18 cellular contexts compared by ENCODE assay signal in the genomic region with DNA sequence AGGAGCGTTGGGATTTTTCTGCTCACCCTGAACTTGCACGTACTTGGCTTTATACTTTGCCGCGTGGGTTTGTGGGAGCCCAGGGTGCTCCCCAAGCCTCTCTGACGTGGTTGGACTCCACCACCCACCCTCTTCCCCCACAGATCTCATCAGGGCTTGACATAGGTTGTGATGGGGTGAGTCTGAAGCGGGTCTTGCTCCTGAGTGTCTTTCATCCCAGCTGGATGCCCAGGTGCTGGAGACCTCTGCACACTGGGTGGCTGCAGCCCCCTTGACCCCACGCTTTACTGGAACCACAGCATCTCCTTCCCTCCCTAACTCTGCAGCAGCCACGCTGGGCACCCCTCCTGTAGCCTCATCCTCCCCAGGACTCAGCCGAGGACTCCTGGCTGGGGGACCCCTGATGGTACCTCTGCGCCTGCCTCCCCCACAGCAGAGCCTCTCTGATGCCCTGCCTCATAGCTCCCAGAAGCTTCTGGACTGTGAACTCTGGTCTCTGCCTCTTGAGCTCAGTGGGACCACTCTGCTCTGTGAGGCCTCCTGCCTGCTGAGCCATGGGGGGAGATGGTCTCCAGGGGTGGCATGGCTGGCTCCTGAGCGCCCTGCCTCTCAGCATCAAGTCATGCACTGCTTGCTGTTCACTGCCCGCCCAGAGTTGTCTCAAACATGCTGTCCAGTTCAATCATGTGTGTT. TPM values are rescaled to one million over a fixed set of nuclear protein-coding genes. Genes with fewer than 3 reads are reported as not detected.
DNase-seq lines count a peak whose midpoint lies in the region; ATAC-seq and TF ChIP-seq lines count a peak whose summit lies in the region.
"Had no signal": no experiment of that assay in that cellular context is flagged by ENCODE, and none has a peak within 500 bp of the region (broad histone marks: within the 10 kb centered on the region; RNA-seq: fewer than 3 reads in every experiment).

No MANE protein-coding gene starts in this region.

- ATAC-seq in GM18511 (IDR thresholded peaks at IDR 0.05; ENCODE audit: unreplicated experiment): no peak

- H3K36me3 ChIP-seq in colonic mucosa: no peaks in the 10 kb centered on the region
- H3K36me3 ChIP-seq: cardiac muscle cell, SJSA1, upper lobe of left lung had no signal

- no peak for DNase-seq in activated CD4-positive, alpha-beta T cell treated with anti-CD3 and anti-CD28 coated beads, Interleukin-2, amount 10 ng/mL, durations not matched to agents 24 days and 14 days
- no peak for DNase-seq in activated CD4-positive, alpha-beta T cell treated with anti-CD3 and anti-CD28 coated beads, Interleukin-2, amount 50 U/mL, for 1 hour
- DNase-seq in HFFc6 (no peak), colonic mucosa (peak; percentile 13), progenitor cell of endocrine pancreas (ENCODE audit: low spot score, unreplicated experiment) (no peak), middle frontal gyrus (ENCODE audit: extremely low spot score, low spot score) (no peak), SW480 (ENCODE audit: low spot score) (no peak)
- DNase-seq: C1 segment of cervical spinal cord; DMS53; effector memory CD4-positive, alpha-beta T cell; midbrain; NCI-H2081; NCI-H524 treated with DMSO at 0.1 percent for 48 hours; occipital lobe had no signal

- TF ChIP-seq CTCF in HFFc6 (IDR thresholded peaks at IDR 0.05) (no peak), colonic mucosa (IDR thresholded peaks at IDR 0.05) (no peak), progenitor cell of endocrine pancreas (IDR thresholded peaks at IDR 0.05; ENCODE audit: unreplicated experiment) (no peak)

- no peak overlapping the region for H3K27ac ChIP-seq in colonic mucosa
- H3K27ac ChIP-seq: cardiac muscle cell, SJSA1, upper lobe of left lung had no signal

- peak overlapping the region; percentile 96 for H3K27ac Mint-ChIP-seq in activated CD4-positive, alpha-beta T cell treated with anti-CD3 and anti-CD28 coated beads, Interleukin-2, amount 10 ng/mL, durations not matched to agents 24 days and 14 days
- H3K27ac Mint-ChIP-seq in HFFc6 (peak overlapping the region; percentile 58; the same call in 1 of the 2 replicates), progenitor cell of endocrine pancreas (peak overlapping the region; percentile 90)

- no peak overlapping the region for H3K4me3 ChIP-seq in colonic mucosa
- H3K4me3 ChIP-seq: cardiac muscle cell, SJSA1, upper lobe of left lung had no signal

- no peaks in the 10 kb centered on the region for H3K27me3 Mint-ChIP-seq in activated CD4-positive, alpha-beta T cell treated with anti-CD3 and anti-CD28 coated beads, Interleukin-2, amount 10 ng/mL, durations not matched to agents 24 days and 14 days
- H3K27me3 Mint-ChIP-seq in HFFc6 (ENCODE audit: insufficient read depth) (no peaks in the 10 kb centered on the region), progenitor cell of endocrine pancreas (peaks cover 3% of the 10 kb centered on the region)

- H3K4me1 Mint-ChIP-seq in activated CD4-positive, alpha-beta T cell treated with anti-CD3 and anti-CD28 coated beads, Interleukin-2, amount 10 ng/mL, durations not matched to agents 24 days and 14 days: peaks cover 43% of the 10 kb centered on the region
- H3K4me1 Mint-ChIP-seq in HFFc6 (ENCODE audit: low read depth) (peaks cover 64% of the 10 kb centered on the region), progenitor cell of endocrine pancreas (ENCODE audit: low read depth) (peaks cover 12% of the 10 kb centered on the region)

- H3K4me1 ChIP-seq in colonic mucosa: peaks cover 6% of the 10 kb centered on the region

- H3K36me3 Mint-ChIP-seq in activated CD4-positive, alpha-beta T cell treated with anti-CD3 and anti-CD28 coated beads, Interleukin-2, amount 10 ng/mL, durations not matched to agents 24 days and 14 days (ENCODE audit: low read depth): peaks cover 12% of the 10 kb centered on the region
- H3K36me3 Mint-ChIP-seq in HFFc6 (ENCODE audit: low read depth) (peaks cover 74% of the 10 kb centered on the region), progenitor cell of endocrine pancreas (ENCODE audit: insufficient read depth) (peaks cover 2% of the 10 kb centered on the region)

- H3K4me3 Mint-ChIP-seq in activated CD4-positive, alpha-beta T cell treated with anti-CD3 and anti-CD28 coated beads, Interleukin-2, amount 10 ng/mL, durations not matched to agents 24 days and 14 days: peak overlapping the region; percentile 41
- H3K4me3 Mint-ChIP-seq in HFFc6 (no peak overlapping the region), progenitor cell of endocrine pancreas (ENCODE audit: low read depth) (no peak overlapping the region)

- H3K27me3 ChIP-seq in colonic mucosa: no peaks in the 10 kb centered on the region
- H3K27me3 ChIP-seq: cardiac muscle cell, SJSA1, upper lobe of left lung had no signal

- H3K9ac ChIP-seq in colonic mucosa (ENCODE audit: low read depth in 2 of 2, low read length in 2 of 2): no peak overlapping the region

- no peaks in the 10 kb centered on the region for H3K9me3 ChIP-seq in colonic mucosa
- H3K9me3 ChIP-seq: upper lobe of left lung had no signal

- intact Hi-C loops in activated CD4-positive, alpha-beta T cell treated with anti-CD3 and anti-CD28 coated beads, Interleukin-2, amount 10 ng/mL, durations not matched to agents 24 days and 14 days (cut with micrococcal nuclease): loop anchor here (5.0 to 10.0 kb wide), 2 partner anchors 214 to 218 kb away; no protein-coding TSS in a partner anchor
- intact Hi-C loops in colonic mucosa (cut with DNase I): no loop called here

- H3K9me3 Mint-ChIP-seq in activated CD4-positive, alpha-beta T cell treated with anti-CD3 and anti-CD28 coated beads, Interleukin-2, amount 10 ng/mL, durations not matched to agents 24 days and 14 days: peaks cover 16% of the 10 kb centered on the region
- H3K9me3 Mint-ChIP-seq in HFFc6 (peaks cover 5% of the 10 kb centered on the region), progenitor cell of endocrine pancreas (ENCODE audit: low read depth) (peaks cover 7% of the 10 kb centered on the region)

RNA-seq across cellular contexts. Expression of a gene that starts 45.2 kb away (rescaled TPM):
- 0.21 and 0.83 TPM in 2 replicates for total RNA-seq in activated CD4-positive, alpha-beta T cell treated with anti-CD3 and anti-CD28 coated beads, Interleukin-2, amount 10 ng/mL, durations not matched to agents 24 days and 14 days
- total RNA-seq in HFFc6 (2021; fragmentation: NEBNext Ultra II Directional; extraction: Animal tissue kit (Norgen Biotek cat#: 25700)): 10 to 100 TPM; 55.5 to 93.3 (median 79.9) TPM
- 1 to 10 TPM; 4.5 to 8.2 TPM for total RNA-seq in colonic mucosa
- 0.14 TPM in 1 of 2 replicates, not detected in the other for total RNA-seq in progenitor cell of endocrine pancreas
- total RNA-seq: occipital lobe had no signal

Comparison
In these comparisons a context has a peak if more than half of its experiments do, and no peak if none do; other contexts are left out.
1. RNA of a gene that starts 45.2 kb away (total RNA-seq): 55.5 to 93.3 TPM in HFFc6; 4.5 to 8.2 TPM in colonic mucosa, 0.21 to 0.83 TPM in activated CD4-positive, alpha-beta T cell treated with anti-CD3 and anti-CD28 coated beads, Interleukin-2, amount 10 ng/mL, durations not matched to agents 24 days and 14 days and 0.14 TPM in progenitor cell of endocrine pancreas; every median in the first group is over 4 times any median in the second.
2. Peak in every context shown above with its lines, with median percentiles within 50 percentile points of each other: H3K27ac Mint-ChIP-seq.